18 cellular contexts compared by ENCODE assay signal in genomic region chr17:71287246-71287828, GRCh38.
A peak's percentile ranks its signal among the peaks of the same experiment; 100 is the strongest.
DNase-seq lines count a peak whose midpoint lies in the region; FAIRE-seq and TF ChIP-seq lines count a peak whose summit lies in the region.
"Had no signal": no experiment of that assay in that cellular context is flagged by ENCODE, and none has a peak within 500 bp of the region (broad histone marks: within the 10 kb centered on the region; RNA-seq: fewer than 3 reads in every experiment).

No MANE protein-coding gene starts in this region.

- H3K9ac ChIP-seq in adipocyte (ENCODE audit: low read length) (no peak overlapping the region), iPS-18a (ENCODE audit: low read length) (no peak overlapping the region)

- TF ChIP-seq CTCF in suprapubic skin (IDR thresholded peaks at IDR 0.05): no peak

- H3K27me3 ChIP-seq in adipocyte (replicated peaks; ENCODE audit: control insufficient read depth, insufficient read depth, low read length) (no peaks in the 10 kb centered on the region), iPS-18a (ENCODE audit: control insufficient read depth, insufficient read depth, low read length) (peaks cover 35% of the 10 kb centered on the region), suprapubic skin (no peaks in the 10 kb centered on the region)
- H3K27me3 ChIP-seq: Peyer's patch had no signal

- peaks cover 5% of the 10 kb centered on the region for H3K4me1 ChIP-seq in adipocyte (ENCODE audit: control insufficient read depth, insufficient read depth, low read length)
- H3K4me1 ChIP-seq in iPS-18a (ENCODE audit: control insufficient read depth, low read depth, low read length): peaks cover 11% of the 10 kb centered on the region
- peaks cover 7% of the 10 kb centered on the region for H3K4me1 ChIP-seq in suprapubic skin
- H3K4me1 ChIP-seq: Peyer's patch had no signal

- no peaks in the 10 kb centered on the region for H3K36me3 ChIP-seq in adipocyte (ENCODE audit: control insufficient read depth, insufficient read depth, low read length, severe bottlenecking)
- no peaks in the 10 kb centered on the region for H3K36me3 ChIP-seq in iPS-18a (ENCODE audit: control insufficient read depth, low read depth, low read length)
- no peaks in the 10 kb centered on the region for H3K36me3 ChIP-seq in suprapubic skin
- H3K36me3 ChIP-seq: cardiac muscle cell, Peyer's patch had no signal

- 8% methylated on average over 12 of the region's 12 CpGs for WGBS in suprapubic skin

- TF ChIP-seq EP300 in suprapubic skin (IDR thresholded peaks at IDR 0.05): no peak

- TF ChIP-seq POLR2A in suprapubic skin (IDR thresholded peaks at IDR 0.05) (no peak), GM12891 (IDR thresholded peaks at IDR 0.05; ENCODE audit: low read depth, low read length) (no peak)

- no peak for FAIRE-seq in GM12891 (lab: Jason Lieb, UNC)
- FAIRE-seq: HTR-8/SVneo had no signal

- DNase-seq in DMS79 treated with DMSO at 0.1 percent for 48 hours (lab: John Stamatoyannopoulos, UW) (peak; percentile 0), DMS79 (lab: John Stamatoyannopoulos, UW) (no peak), adipocyte (ENCODE audit: low read depth) (no peak), suprapubic skin (ENCODE audit: low spot score in 2 of 2) (no peak), SIG-M5 treated with dmso at 0.1 percent for 504 hours (lab: John Stamatoyannopoulos, UW; ENCODE audit: unreplicated experiment) (no peak), GM12891 (ENCODE audit: insufficient read length, low spot score) (no peak)
- no peak for DNase-seq in activated naive CD4-positive, alpha-beta T cell treated with Interleukin-2 at 50 U/mL for 16 hours
- DNase-seq: activated CD4-positive, CD25-positive, alpha-beta regulatory T cell; activated gamma-delta T cell treated with Interleukin-2 at 50 U/mL for 16 hours; GF-D8; left cardiac atrium; MV-4-11; Peyer's patch; stimulated activated CD4-positive, alpha-beta T cell treated with anti-CD3 and anti-CD28 coated beads, Interleukin-1b, Interleukin-23, amount 100 ng/mL, for 48 hours; T-cell had no signal

- no peaks in the 10 kb centered on the region for H3K9me3 ChIP-seq in adipocyte (ENCODE audit: control insufficient read depth, low read length)
- H3K9me3 ChIP-seq in iPS-18a (ENCODE audit: control insufficient read depth, low read depth, low read length): no peaks in the 10 kb centered on the region
- no peaks in the 10 kb centered on the region for H3K9me3 ChIP-seq in suprapubic skin
- H3K9me3 ChIP-seq: Peyer's patch had no signal

- H3K4me3 ChIP-seq in adipocyte (ENCODE audit: low read length) (peak overlapping the region; percentile 54), iPS-18a (ENCODE audit: low read length) (peak overlapping the region; percentile 41), suprapubic skin (peak overlapping the region; percentile 19)
- H3K4me3 ChIP-seq: cardiac muscle cell, Peyer's patch had no signal

- H3K27ac ChIP-seq in iPS-18a (ENCODE audit: low read length) (no peak overlapping the region), suprapubic skin (no peak overlapping the region)
- H3K27ac ChIP-seq: cardiac muscle cell, Peyer's patch had no signal

TF ChIP-seq in GM12891, 5 proteins besides CTCF, POLR2A, EP300 and RAD21:
- no peak for TF ChIP-seq PAX5 (IDR thresholded peaks at IDR 0.05; ENCODE audit: insufficient read depth, low read length, severe bottlenecking)
- TF ChIP-seq SPI1 (IDR thresholded peaks at IDR 0.05; ENCODE audit: low read depth, low read length): no peak
- no peak for TF ChIP-seq POLR2AphosphoS5 (IDR thresholded peaks at IDR 0.05; ENCODE audit: low read depth, low read length)
- TF ChIP-seq TAF1 (IDR thresholded peaks at IDR 0.05; ENCODE audit: low read depth, low read length): no peak
- TF ChIP-seq POU2F2 (IDR thresholded peaks at IDR 0.05; ENCODE audit: low read depth, low read length): no peak
